17 cellular contexts compared by ENCODE assay signal in the genomic region with DNA sequence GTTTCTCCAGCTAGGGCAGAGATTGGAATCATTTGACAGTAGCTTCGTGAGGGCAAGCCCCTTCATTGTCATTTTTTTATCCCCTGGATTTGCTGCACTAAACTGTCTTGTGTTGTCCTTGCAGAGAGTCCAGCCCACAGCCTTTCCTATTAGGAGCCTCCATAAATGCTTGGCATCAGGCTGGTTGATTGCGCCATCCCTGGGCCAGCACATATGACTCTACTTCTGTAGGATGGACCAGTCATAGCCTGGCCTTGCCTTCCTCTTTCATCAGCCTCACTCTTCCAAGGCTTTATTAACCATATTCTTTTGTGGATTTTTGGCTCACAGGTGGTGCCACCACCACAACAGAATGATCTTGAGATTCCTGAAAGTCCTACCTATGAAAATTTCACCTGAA. TPM values are rescaled to one million over a fixed set of nuclear protein-coding genes. Genes with fewer than 3 reads are reported as not detected.
DNase-seq lines count a peak whose midpoint lies in the region; ATAC-seq and TF ChIP-seq lines count a peak whose summit lies in the region.
"Had no signal": no experiment of that assay in that cellular context is flagged by ENCODE, and none has a peak within 500 bp of the region (broad histone marks: within the 10 kb centered on the region; RNA-seq: fewer than 3 reads in every experiment).

No MANE protein-coding gene starts in this region.

- TF ChIP-seq POLR2A in NB4 (IDR thresholded peaks at IDR 0.05; ENCODE audit: extremely low read depth, insufficient read length) = no peak

- TF ChIP-seq CTCF in Calu3 (IDR thresholded peaks at IDR 0.05; ENCODE audit: unreplicated experiment) (no peak), NB4 (IDR thresholded peaks at IDR 0.05; ENCODE audit: low read depth, low read length) (no peak), coronary artery (IDR thresholded peaks at IDR 0.05) (no peak), psoas muscle (IDR thresholded peaks at IDR 0.05) (no peak)

- peaks cover 38% of the 10 kb centered on the region for H3K4me1 Mint-ChIP-seq in Calu3 (ENCODE audit: low read depth, unreplicated experiment)
- peaks cover 19 to 34% of the 10 kb centered on the region in 2 donors for H3K4me1 Mint-ChIP-seq in natural killer cell treated with Interleukin-12 subunit alpha and Interleukin-12 subunit beta and Interleukin-15 and Interleukin-18, amount 100 ng/mL, for 72 hours (ENCODE audit: low read depth in 2 of 2)
- no peaks in the 10 kb centered on the region for H3K4me1 Mint-ChIP-seq in activated CD8-positive, alpha-beta memory T cell treated with anti-CD3 and anti-CD28 coated beads, Interleukin-2, amount 10 ng/mL, durations not matched to agents 7 days and 5 days

- H3K36me3 ChIP-seq in psoas muscle (ENCODE audit: insufficient read depth in 1 of 2, low read depth in 1 of 2) = no peaks in the 10 kb centered on the region
- H3K36me3 ChIP-seq: gastroesophageal sphincter had no signal

- H3K9me3 ChIP-seq in psoas muscle = no peaks in the 10 kb centered on the region
- H3K9me3 ChIP-seq: gastroesophageal sphincter, mucosa of descending colon had no signal

- H3K27ac ChIP-seq in coronary artery (no peak overlapping the region), psoas muscle (no peak overlapping the region)
- H3K27ac ChIP-seq: gastroesophageal sphincter had no signal

- no peak overlapping the region for H3K4me3 ChIP-seq in NB4 (ENCODE audit: low read depth, low read length)
- no peak overlapping the region for H3K4me3 ChIP-seq in coronary artery
- no peak overlapping the region for H3K4me3 ChIP-seq in psoas muscle
- H3K4me3 ChIP-seq: gastroesophageal sphincter, mucosa of descending colon had no signal

- BruUV-seq in Calu3 (replicated peaks; lab: Mats Ljungman, UMichigan) = no TSS peak

- 75 to 85% (median 79%) methylated on average over 2 of the region's 2 CpGs for WGBS in psoas muscle, 3 donors

- H3K27me3 ChIP-seq in psoas muscle (ENCODE audit: insufficient read depth in 3 of 3, low read length in 2 of 3) = no peaks in the 10 kb centered on the region
- H3K27me3 ChIP-seq: gastroesophageal sphincter had no signal

- no peaks in the 10 kb centered on the region for H3K36me3 Mint-ChIP-seq in Calu3 (ENCODE audit: insufficient read depth, unreplicated experiment)
- peaks cover 12% of the 10 kb centered on the region for H3K36me3 Mint-ChIP-seq in natural killer cell treated with Interleukin-12 subunit alpha and Interleukin-12 subunit beta and Interleukin-15 and Interleukin-18, amount 100 ng/mL, for 72 hours
- peaks cover 13% of the 10 kb centered on the region for H3K36me3 Mint-ChIP-seq in activated CD8-positive, alpha-beta memory T cell treated with anti-CD3 and anti-CD28 coated beads, Interleukin-2, amount 10 ng/mL, durations not matched to agents 7 days and 5 days

- no peaks in the 10 kb centered on the region for H3K4me1 ChIP-seq in psoas muscle
- H3K4me1 ChIP-seq: gastroesophageal sphincter had no signal

- CTCF ChIA-PET in Calu3 (lab: Charles Lee) = interaction anchor here (1.7 kb wide), 1 partner anchor 48 kb away, joined by 7 read pairs; no protein-coding TSS in a partner anchor
- CTCF ChIA-PET in activated CD8-positive, alpha-beta memory T cell treated with anti-CD3 and anti-CD28 coated beads, Interleukin-2, amount 10 ng/mL, durations not matched to agents 7 days and 5 days (lab: Charles Lee) = interaction anchor here (1.0 to 5.4 kb wide), 5 partner anchors 46 to 146 kb away, joined by 3 to 31 read pairs (median 3); no protein-coding TSS in a partner anchor

- H3K9me3 Mint-ChIP-seq in Calu3 (ENCODE audit: low read depth, unreplicated experiment) = no peaks in the 10 kb centered on the region
- H3K9me3 Mint-ChIP-seq in natural killer cell treated with Interleukin-12 subunit alpha and Interleukin-12 subunit beta and Interleukin-15 and Interleukin-18, amount 100 ng/mL, for 72 hours = no peaks in the 10 kb centered on the region
- no peaks in the 10 kb centered on the region for H3K9me3 Mint-ChIP-seq in activated CD8-positive, alpha-beta memory T cell treated with anti-CD3 and anti-CD28 coated beads, Interleukin-2, amount 10 ng/mL, durations not matched to agents 7 days and 5 days (ENCODE audit: low read depth)
- H3K9me3 Mint-ChIP-seq: activated CD4-positive, alpha-beta T cell treated with anti-CD3 and anti-CD28 coated beads, Interleukin-2, amount 10 ng/mL, durations not matched to agents 7 days and 5 days had no signal

- ATAC-seq in natural killer cell treated with Interleukin-12 subunit alpha and Interleukin-12 subunit beta and Interleukin-15 and Interleukin-18, amount 100 ng/mL, for 72 hours = no peak
- ATAC-seq in psoas muscle = no peak
- no peak for ATAC-seq in activated CD8-positive, alpha-beta memory T cell treated with anti-CD3 and anti-CD28 coated beads, Interleukin-2, amount 10 ng/mL, durations not matched to agents 7 days and 5 days
- ATAC-seq: gastroesophageal sphincter, mucosa of descending colon had no signal

- DNase-seq in Calu3 (no peak), NB4 (ENCODE audit: low read depth) (peak; percentile 39), coronary artery (ENCODE audit: low spot score) (peak; percentile 33), psoas muscle (no peak), pons (ENCODE audit: low spot score) (no peak)
- no peak for DNase-seq in natural killer cell treated with Interleukin-12 subunit alpha and Interleukin-12 subunit beta and Interleukin-15 and Interleukin-18, amount 100 ng/mL, for 72 hours (ENCODE audit: low spot score)
- DNase-seq in activated CD8-positive, alpha-beta memory T cell treated with anti-CD3 and anti-CD28 coated beads, Interleukin-2, amount 10 ng/mL, durations not matched to agents 7 days and 5 days = no peak
- DNase-seq: activated CD4-positive, alpha-beta T cell treated with anti-CD3 and anti-CD28 coated beads, Interleukin-2, amount 10 ng/mL, durations not matched to agents 7 days and 5 days; mucosa of descending colon; NCI-H526; stimulated activated CD4-positive, alpha-beta T cell treated with anti-CD3 and anti-CD28 coated beads, Interleukin-1b, Interleukin-23, amount 100 ng/mL, for 48 hours; stimulated activated CD8-positive, alpha-beta memory T cell treated with anti-CD3 and anti-CD28 coated beads, Interleukin-4, amount 100 ng/mL, for 48 hours had no signal

- H3K27me3 Mint-ChIP-seq in Calu3 (ENCODE audit: unreplicated experiment) = no peaks in the 10 kb centered on the region
- H3K27me3 Mint-ChIP-seq in natural killer cell treated with Interleukin-12 subunit alpha and Interleukin-12 subunit beta and Interleukin-15 and Interleukin-18, amount 100 ng/mL, for 72 hours = no peaks in the 10 kb centered on the region
- no peaks in the 10 kb centered on the region for H3K27me3 Mint-ChIP-seq in activated CD8-positive, alpha-beta memory T cell treated with anti-CD3 and anti-CD28 coated beads, Interleukin-2, amount 10 ng/mL, durations not matched to agents 7 days and 5 days
- H3K27me3 Mint-ChIP-seq: activated CD4-positive, alpha-beta T cell treated with anti-CD3 and anti-CD28 coated beads, Interleukin-2, amount 10 ng/mL, durations not matched to agents 7 days and 5 days had no signal

- intact Hi-C loops in Calu3 (cut with micrococcal nuclease; ENCODE audit: unreplicated experiment) = no loop called here
- intact Hi-C loops in psoas muscle (cut with DNase I) = no loop called here

- peak overlapping the region; percentile 72 for H3K27ac Mint-ChIP-seq in Calu3 (ENCODE audit: unreplicated experiment)
- H3K27ac Mint-ChIP-seq in natural killer cell treated with Interleukin-12 subunit alpha and Interleukin-12 subunit beta and Interleukin-15 and Interleukin-18, amount 100 ng/mL, for 72 hours = peak overlapping the region; percentile 85 to 99
- H3K27ac Mint-ChIP-seq in activated CD8-positive, alpha-beta memory T cell treated with anti-CD3 and anti-CD28 coated beads, Interleukin-2, amount 10 ng/mL, durations not matched to agents 7 days and 5 days = no peak overlapping the region
- H3K27ac Mint-ChIP-seq: activated CD4-positive, alpha-beta T cell treated with anti-CD3 and anti-CD28 coated beads, Interleukin-2, amount 10 ng/mL, durations not matched to agents 7 days and 5 days had no signal

- H3K4me3 Mint-ChIP-seq in Calu3 (ENCODE audit: low read depth, unreplicated experiment) = no peak overlapping the region
- no peak overlapping the region for H3K4me3 Mint-ChIP-seq in natural killer cell treated with Interleukin-12 subunit alpha and Interleukin-12 subunit beta and Interleukin-15 and Interleukin-18, amount 100 ng/mL, for 72 hours
- H3K4me3 Mint-ChIP-seq in activated CD8-positive, alpha-beta memory T cell treated with anti-CD3 and anti-CD28 coated beads, Interleukin-2, amount 10 ng/mL, durations not matched to agents 7 days and 5 days = no peak overlapping the region
- H3K4me3 Mint-ChIP-seq: activated CD4-positive, alpha-beta T cell treated with anti-CD3 and anti-CD28 coated beads, Interleukin-2, amount 10 ng/mL, durations not matched to agents 7 days and 5 days had no signal

RNA-seq across cellular contexts. Expression of a gene that starts 31.4 kb away (rescaled TPM):
- total RNA-seq in Calu3 (2022) = not detected in 2 replicates
- total RNA-seq in natural killer cell treated with Interleukin-12 subunit alpha and Interleukin-12 subunit beta and Interleukin-15 and Interleukin-18, amount 100 ng/mL, for 72 hours = 1 to 10 TPM in 1 of 2 donors, under 1 TPM in 1; 0.92 to 1.2 TPM
- total RNA-seq in psoas muscle = under 1 TPM in 3 of 4 donors, not detected in 1; 0.27 to 0.49 (median 0.38) TPM
- under 1 TPM in 2 of 3 donors, not detected in 1; 0.06 to 0.10 TPM for polyA plus RNA-seq in psoas muscle
- 1 to 10 TPM; 1.3 to 8.0 TPM for total RNA-seq in activated CD8-positive, alpha-beta memory T cell treated with anti-CD3 and anti-CD28 coated beads, Interleukin-2, amount 10 ng/mL, durations not matched to agents 7 days and 5 days
- total RNA-seq: dermis microvascular lymphatic vessel endothelial cell, G401, pulmonary artery endothelial cell had no signal

RNA-seq across cellular contexts. Expression of a gene that starts 35.3 kb away (rescaled TPM):
- total RNA-seq in Calu3 (2022) = not detected in 2 replicates
- total RNA-seq in natural killer cell treated with Interleukin-12 subunit alpha and Interleukin-12 subunit beta and Interleukin-15 and Interleukin-18, amount 100 ng/mL, for 72 hours = 10 to 100 TPM; 36.6 to 64.4 TPM
- under 1 TPM in 2 of 4 donors, not detected in 2; 0.12 to 0.63 TPM for total RNA-seq in psoas muscle
- under 1 TPM in 2 of 3 donors, not detected in 1; 0.03 to 0.05 TPM for polyA plus RNA-seq in psoas muscle
- total RNA-seq in activated CD8-positive, alpha-beta memory T cell treated with anti-CD3 and anti-CD28 coated beads, Interleukin-2, amount 10 ng/mL, durations not matched to agents 7 days and 5 days = 10 to 100 TPM; 25.6 to 34.5 TPM
- total RNA-seq: dermis microvascular lymphatic vessel endothelial cell, G401, pulmonary artery endothelial cell had no signal

RNA-seq across cellular contexts. Expression of a gene that starts 57.6 kb away (rescaled TPM):
- total RNA-seq in Calu3 (2022) (0.54 TPM in 1 of 2 replicates, not detected in the other), psoas muscle (1 to 10 TPM in 1 of 4 donors, under 1 TPM in 2, not detected in 1; 0.47 to 2.6 (median 0.63) TPM)
- total RNA-seq in natural killer cell treated with Interleukin-12 subunit alpha and Interleukin-12 subunit beta and Interleukin-15 and Interleukin-18, amount 100 ng/mL, for 72 hours = not detected
- polyA plus RNA-seq in psoas muscle = 1 to 10 TPM in 1 of 3 donors, under 1 TPM in 2; 0.09 to 1.8 (median 0.84) TPM
- not detected for total RNA-seq in activated CD8-positive, alpha-beta memory T cell treated with anti-CD3 and anti-CD28 coated beads, Interleukin-2, amount 10 ng/mL, durations not matched to agents 7 days and 5 days
- total RNA-seq: activated CD4-positive, alpha-beta T cell treated with anti-CD3 and anti-CD28 coated beads, Interleukin-2, amount 10 ng/mL, durations not matched to agents 7 days and 5 days; dermis microvascular lymphatic vessel endothelial cell; G401; pulmonary artery endothelial cell; T-helper 2 cell treated with Interferon-gamma antibody and Interleukin-4, amounts not matched to agents 100 ng/mL and 5 ng/mL, for 36 hours had no signal

Comparison
In these comparisons a context has a peak if more than half of its experiments do, and no peak if none do; other contexts are left out.
1. DNase-seq: peak in NB4 (single experiment) and coronary artery (single experiment); none in Calu3 (single experiment), natural killer cell treated with Interleukin-12 subunit alpha and Interleukin-12 subunit beta and Interleukin-15 and Interleukin-18, amount 100 ng/mL, for 72 hours (single experiment), psoas muscle (0 of 2), activated CD8-positive, alpha-beta memory T cell treated with anti-CD3 and anti-CD28 coated beads, Interleukin-2, amount 10 ng/mL, durations not matched to agents 7 days and 5 days (single experiment) and pons (single experiment).
2. RNA of a gene that starts 35.3 kb away (total RNA-seq): 36.6 to 64.4 TPM in natural killer cell treated with Interleukin-12 subunit alpha and Interleukin-12 subunit beta and Interleukin-15 and Interleukin-18, amount 100 ng/mL, for 72 hours and 25.6 to 34.5 TPM in activated CD8-positive, alpha-beta memory T cell treated with anti-CD3 and anti-CD28 coated beads, Interleukin-2, amount 10 ng/mL, durations not matched to agents 7 days and 5 days; 0.12 to 0.63 TPM in psoas muscle and not detected in Calu3; every median in the first group is over 10 times any median in the second.